In genomic region chr18:11857177-11857887, GRCh38 we compare ENCODE assay signal across 8 cellular contexts. TPM values are rescaled to one million over a fixed set of nuclear protein-coding genes. Genes with fewer than 3 reads are reported as not detected.
DNase-seq lines count a peak whose midpoint lies in the region; ATAC-seq and TF ChIP-seq lines count a peak whose summit lies in the region.

No MANE protein-coding gene starts in this region.

- peaks cover 38 to 39% of the 10 kb centered on the region in 2 experiments for H3K4me1 Mint-ChIP-seq in H9
- H3K4me1 Mint-ChIP-seq in naive thymus-derived CD8-positive, alpha-beta T cell, result peaks cover 5 to 44% (median 22%) of the 10 kb centered on the region in 4 donors

- H3T11ph ChIP-seq in H9 (ENCODE audit: low read length), result no peak overlapping the region

- no peak overlapping the region for H4K91ac ChIP-seq in H9 (ENCODE audit: insufficient read length, low read depth, low read length)

- peaks cover 28% of the 10 kb centered on the region for H3K36me3 ChIP-seq in RWPE2 (ENCODE audit: low read depth)

- POLR2A ChIA-PET in GM10248 (lab: Yijun Ruan, JAX), result no interaction called here
- POLR2A ChIA-PET in naive thymus-derived CD8-positive, alpha-beta T cell (lab: Charles Lee), result no interaction called here

- TF ChIP-seq CTCF in H9 (conservative IDR thresholded peaks at IDR 0.05) (no peak), RWPE2 (IDR thresholded peaks at IDR 0.05; ENCODE audit: poor library complexity, severe bottlenecking) (no peak), fibroblast of the aortic adventitia (IDR thresholded peaks at IDR 0.05; ENCODE audit: insufficient read depth, low read length) (no peak), GM10248 (IDR thresholded peaks at IDR 0.05; ENCODE audit: control extremely low read depth, extremely low read depth, low read depth, missing control alignments) (no peak)

- H3K4me3 Mint-ChIP-seq in H9, result peak overlapping the region; percentile 16 to 23
- H3K4me3 Mint-ChIP-seq in naive thymus-derived CD8-positive, alpha-beta T cell, result no peak overlapping the region

- H2BK5ac ChIP-seq in H9 (ENCODE audit: insufficient read length, low read length), result no peak overlapping the region

- no CpG with 5 or more reads among the region's 11 CpGs for WGBS in H9 (ENCODE audit: extremely low coverage, insufficient read length, low lambda C conversion rate)

- H3K4me3 ChIP-seq in RWPE2 (ENCODE audit: severe bottlenecking), result peak overlapping the region; percentile 30
- H3K4me3 ChIP-seq in fibroblast of the aortic adventitia (ENCODE audit: low read depth, low read length), result peak overlapping the region; percentile 39

- H3K56ac ChIP-seq in H9 (ENCODE audit: insufficient read length, low read depth, low read length), result no peak overlapping the region

- H2BK12ac ChIP-seq in H9 (ENCODE audit: insufficient read length, low read depth, low read length), result no peak overlapping the region

- H3K27me3 Mint-ChIP-seq in H9 (ENCODE audit: low read depth), result no peaks in the 10 kb centered on the region
- no peaks in the 10 kb centered on the region for H3K27me3 Mint-ChIP-seq in naive thymus-derived CD8-positive, alpha-beta T cell

- no peak overlapping the region for H2AFZ ChIP-seq in H9 (ENCODE audit: low read length)

- H4K20me1 ChIP-seq in H9 (ENCODE audit: control insufficient read depth, insufficient read depth, insufficient read length), result no peaks in the 10 kb centered on the region

- DNase-seq in H9, result peak; percentile 61
- peak; percentile 97 for DNase-seq in RWPE2 (ENCODE audit: low spot score)
- DNase-seq in fibroblast of the aortic adventitia (ENCODE audit: low read depth), result peak; percentile 100
- peak in 33 of 56 donors; percentile 5 to 83 (median 39) for DNase-seq in nucleus accumbens (lab: John Stamatoyannopoulos, UW)
- DNase-seq in GM10248 (ENCODE audit: extremely low spot score), result no peak
- no peak for DNase-seq in naive thymus-derived CD8-positive, alpha-beta T cell
- DNase-seq in NCI-H1436 (lab: John Stamatoyannopoulos, UW), result no peak
- no peak for DNase-seq in activated CD8-positive, alpha-beta memory T cell treated with anti-CD3 and anti-CD28 coated beads, Interleukin-2, amount 50 U/mL, for 48 hours

- peak overlapping the region; percentile 5 for H3K9ac ChIP-seq in H9 (ENCODE audit: extremely low read depth, insufficient read length, low read length)

- no peaks in the 10 kb centered on the region for H3K23me2 ChIP-seq in H9 (ENCODE audit: insufficient read length, low read depth, low read length, poor library complexity, severe bottlenecking)

- H3K9me3 ChIP-seq in H9 (ENCODE audit: control insufficient read depth, low read depth, low read length), result no peaks in the 10 kb centered on the region
- no peaks in the 10 kb centered on the region for H3K9me3 ChIP-seq in RWPE2 (ENCODE audit: severe bottlenecking)

- peaks cover 8% of the 10 kb centered on the region; the same call in 1 of the 2 replicates for H3K79me2 ChIP-seq in H9 (ENCODE audit: insufficient read depth, low read length)

- H3K4me1 ChIP-seq in H9 (ENCODE audit: insufficient read depth, low read length) (peaks cover 5% of the 10 kb centered on the region; the same call in 1 of the 2 replicates), RWPE2 (ENCODE audit: insufficient read depth, poor library complexity, severe bottlenecking) (peaks cover 50% of the 10 kb centered on the region)

- H3K4ac ChIP-seq in H9 (ENCODE audit: low read depth, low read length), result no peak overlapping the region

- no peaks in the 10 kb centered on the region for H3K79me1 ChIP-seq in H9 (ENCODE audit: insufficient read depth, low read depth, low read length, poor library complexity, severe bottlenecking)

- H3K27ac ChIP-seq in H9 (ENCODE audit: insufficient read length, low read depth, low read length), result peak overlapping the region; percentile 1
- peak overlapping the region; percentile 96 for H3K27ac ChIP-seq in RWPE2 (ENCODE audit: poor library complexity, severe bottlenecking)

- no peaks in the 10 kb centered on the region for H3K9me3 Mint-ChIP-seq in H9
- no peaks in the 10 kb centered on the region for H3K9me3 Mint-ChIP-seq in naive thymus-derived CD8-positive, alpha-beta T cell

- H4K8ac ChIP-seq in H9 (replicated peaks; ENCODE audit: insufficient read length, low read depth, low read length), result no peak overlapping the region

- H3K27ac Mint-ChIP-seq in H9, result peak overlapping the region; percentile 60 to 98 (median 96)
- peak overlapping the region in 4 of 10 donors; percentile 2 to 67 (median 26) for H3K27ac Mint-ChIP-seq in naive thymus-derived CD8-positive, alpha-beta T cell

- no peak overlapping the region for H4K5ac ChIP-seq in H9 (ENCODE audit: insufficient read length, low read depth, low read length)

- H3K14ac ChIP-seq in H9 (ENCODE audit: insufficient read depth, low read length), result peak overlapping the region; percentile 16; the same call in 1 of the 2 replicates

- no peak overlapping the region for H3K23ac ChIP-seq in H9 (ENCODE audit: insufficient read length, low read depth, low read length)

- H2BK15ac ChIP-seq in H9 (ENCODE audit: low read depth, low read length), result no peak overlapping the region

- H2AK5ac ChIP-seq in H9 (ENCODE audit: insufficient read length, low read length), result no peak overlapping the region

- H3K18ac ChIP-seq in H9 (ENCODE audit: insufficient read length, low read depth, low read length), result peak overlapping the region; percentile 1

- CTCF ChIA-PET in GM10248 (lab: Yijun Ruan, JAX), result no interaction called here

- ATAC-seq in RWPE2 (ENCODE audit: low read depth), result peak; percentile 70
- ATAC-seq in naive thymus-derived CD8-positive, alpha-beta T cell, result no peak

- H3K4me2 ChIP-seq in H9 (ENCODE audit: insufficient read depth, insufficient read length, low read length), result no peak overlapping the region

- H2BK20ac ChIP-seq in H9 (ENCODE audit: low read depth, low read length, poor library complexity, severe bottlenecking), result no peak overlapping the region

- no peak overlapping the region for H2BK120ac ChIP-seq in H9 (ENCODE audit: low read depth, low read length, poor library complexity, severe bottlenecking)

- no peaks in the 10 kb centered on the region for H3K27me3 ChIP-seq in H9 (ENCODE audit: insufficient read depth, low read length)
- no peaks in the 10 kb centered on the region for H3K27me3 ChIP-seq in RWPE2 (ENCODE audit: insufficient read depth, poor library complexity, severe bottlenecking)

- peaks cover 0 to 2% (median 0%) of the 10 kb centered on the region in 3 experiments; a peak in 2 of 7 replicates for H3K36me3 Mint-ChIP-seq in H9 (ENCODE audit: insufficient read depth in 1 of 3, low read depth in 3 of 3)
- peaks cover 0 to 14% (median 0%) of the 10 kb centered on the region in 3 donors for H3K36me3 Mint-ChIP-seq in naive thymus-derived CD8-positive, alpha-beta T cell

RNA-seq across cellular contexts. Expression of gene CHMP1B, which starts 6.1 kb away (rescaled TPM):
- 38.7 and 39.2 TPM in 2 replicates for total RNA-seq in H9 (2021)
- 34.5 and 61.7 TPM in 2 replicates for total RNA-seq in fibroblast of the aortic adventitia (ENCODE audit: low replicate concordance)
- 10 to 100 TPM; 52.6 to 53.4 TPM for total RNA-seq in naive thymus-derived CD8-positive, alpha-beta T cell
- polyA plus RNA-seq in naive thymus-derived CD8-positive, alpha-beta T cell, result 10 to 100 TPM; 45.2 to 58.0 (median 57.3) TPM

RNA-seq across cellular contexts. Expression of gene MPPE1, which starts 50.8 kb away (rescaled TPM):
- total RNA-seq in H9 (2021) (12.7 and 13.2 TPM in 2 replicates), fibroblast of the aortic adventitia (ENCODE audit: low replicate concordance) (24.0 and 65.0 TPM in 2 replicates)
- 10 to 100 TPM; 78.2 to 85.6 TPM for total RNA-seq in naive thymus-derived CD8-positive, alpha-beta T cell
- polyA plus RNA-seq in naive thymus-derived CD8-positive, alpha-beta T cell, result 10 to 100 TPM; 37.1 to 40.9 (median 37.5) TPM

Comparison
In these comparisons a context has a peak if more than half of its experiments do, and no peak if none do; other contexts are left out.
1. DNase-seq: peak in H9 (single experiment), RWPE2 (single experiment), fibroblast of the aortic adventitia (single experiment) and nucleus accumbens (33 of 56); none in GM10248 (single experiment), naive thymus-derived CD8-positive, alpha-beta T cell (0 of 10), NCI-H1436 (single experiment) and activated CD8-positive, alpha-beta memory T cell treated with anti-CD3 and anti-CD28 coated beads, Interleukin-2, amount 50 U/mL, for 48 hours (single experiment).
2. H3K4me3 Mint-ChIP-seq: peak in H9 (2 of 2); none in naive thymus-derived CD8-positive, alpha-beta T cell (0 of 10).